In the genomic region with DNA sequence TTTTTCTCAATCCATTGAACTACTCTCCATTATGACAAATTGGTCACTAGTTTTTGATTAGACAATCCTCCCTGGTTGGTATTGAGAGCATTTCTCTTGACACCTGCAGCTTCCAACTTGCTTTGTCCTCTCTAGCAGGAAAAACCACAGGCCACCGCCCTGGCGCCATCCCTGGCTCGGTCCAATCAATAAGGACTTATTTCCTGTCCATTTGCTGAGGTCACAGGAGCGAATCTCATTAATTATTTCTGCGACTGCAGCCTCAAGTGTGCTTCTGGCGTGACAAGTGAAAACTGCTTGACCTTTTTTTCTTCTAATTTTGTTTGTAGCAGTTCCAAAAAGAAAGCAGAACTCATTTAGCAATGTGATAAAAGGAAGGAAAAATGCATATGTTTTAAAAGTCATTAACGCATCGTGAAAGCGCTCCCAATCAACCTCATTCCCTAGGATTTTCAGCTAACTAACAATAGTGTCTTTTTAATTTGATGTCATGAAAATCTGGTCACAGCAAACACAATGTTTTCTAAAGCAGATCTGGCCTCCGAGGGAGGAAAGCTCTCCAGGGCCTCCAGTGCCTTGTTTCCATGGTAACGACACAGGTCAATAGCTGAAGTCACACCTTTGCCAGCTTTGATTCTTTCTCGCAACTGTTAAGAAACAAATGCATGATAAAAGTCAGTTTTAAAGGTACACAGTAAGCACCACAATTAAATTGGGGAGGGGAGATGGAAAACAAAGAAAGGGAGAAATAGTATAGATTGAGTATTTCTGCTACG, we compare ENCODE assay signal across 10 cellular contexts. TPM values are rescaled to one million over a fixed set of nuclear protein-coding genes. Genes with fewer than 3 reads are reported as not detected.
A peak's percentile ranks its signal among the peaks of the same experiment; 100 is the strongest.
DNase-seq lines count a peak whose midpoint lies in the region; ATAC-seq, FAIRE-seq and TF ChIP-seq lines count a peak whose summit lies in the region.
"Had no signal": no experiment of that assay in that cellular context is flagged by ENCODE, and none has a peak within 500 bp of the region (broad histone marks: within the 10 kb centered on the region; RNA-seq: fewer than 3 reads in every experiment).

No MANE protein-coding gene starts in this region.

- no peak for FAIRE-seq in GM12892 (lab: Jason Lieb, UNC)

- TF ChIP-seq POLR2A in GM12892 (IDR thresholded peaks at IDR 0.05; ENCODE audit: low read depth, low read length), result no peak
- no peak for TF ChIP-seq POLR2A in gastrocnemius medialis (IDR thresholded peaks at IDR 0.05)

- H3K4me3 ChIP-seq in gastrocnemius medialis, result no peak overlapping the region

- TF ChIP-seq CTCF in gastrocnemius medialis (IDR thresholded peaks at IDR 0.05 in 4 of 5, conservative IDR thresholded peaks at IDR 0.05 in 1 of 5), result no peak

- no peaks in the 10 kb centered on the region for H3K27me3 ChIP-seq in gastrocnemius medialis

- no peak overlapping the region for H3K27ac ChIP-seq in gastrocnemius medialis

- in situ Hi-C loops in gastrocnemius medialis (cut with MboI; ENCODE audit: low sequenced_read_pairs in 4 of 4), result no loop called here

- no peaks in the 10 kb centered on the region for H3K4me1 ChIP-seq in gastrocnemius medialis

- DNase-seq in Ammon's horn (ENCODE audit: low spot score), result peak; percentile 8
- DNase-seq in NCI-H1417 (lab: John Stamatoyannopoulos, UW), result peak; percentile 84 to 97 (median 88)
- DNase-seq in SK-N-DZ (ENCODE audit: low spot score), result peak; percentile 47
- DNase-seq in left lobe of liver (ENCODE audit: low spot score), result no peak
- no peak for DNase-seq in GM12892 (ENCODE audit: insufficient read length)
- DNase-seq in stimulated activated naive CD4-positive, alpha-beta T cell treated with Interleukin-2 at 50 U/mL for 16 hours (lab: John Stamatoyannopoulos, UW), result no peak
- no peak for DNase-seq in gastrocnemius medialis
- DNase-seq: central memory CD4-positive, alpha-beta T cell had no signal

- ATAC-seq in left lobe of liver (peak; percentile 25), gastrocnemius medialis (no peak), GM21737 (IDR thresholded peaks at IDR 0.05; ENCODE audit: unreplicated experiment) (no peak)
- ATAC-seq: activated T-helper 17 cell treated with anti-CD3 and anti-CD28 coated beads, Interleukin-2, amount 50 U/mL, for 72 hours had no signal

- H3K9me3 ChIP-seq in gastrocnemius medialis, result no peaks in the 10 kb centered on the region

- intact Hi-C loops in gastrocnemius medialis (cut with DNase I; ENCODE audit: low total_unique reads), result no loop called here

- H3K36me3 ChIP-seq in gastrocnemius medialis, result no peaks in the 10 kb centered on the region

RNA-seq across cellular contexts. Expression of gene BEND3, which starts 39.0 kb away (rescaled TPM):
- polyA plus RNA-seq in SK-N-DZ (2014; cell fraction: cytosol; rRNA removed), result 6.8 and 7.4 TPM in 2 replicates
- polyA plus RNA-seq in SK-N-DZ (2014; cell fraction: nucleus; rRNA removed), result 6.6 and 11.9 TPM in 2 replicates
- total RNA-seq in left lobe of liver (0.75 TPM), gastrocnemius medialis (1 to 10 TPM; 1.5 to 1.9 (median 1.7) TPM)
- 1.8 TPM for polyA plus RNA-seq in GM12892 (2012; ENCODE audit: missing spikeins)

Comparison
In these comparisons a context has a peak if more than half of its experiments do, and no peak if none do; other contexts are left out.
1. DNase-seq: peak in Ammon's horn (single experiment), NCI-H1417 (3 of 3) and SK-N-DZ (single experiment); none in left lobe of liver (single experiment), GM12892 (single experiment), stimulated activated naive CD4-positive, alpha-beta T cell treated with Interleukin-2 at 50 U/mL for 16 hours (single experiment) and gastrocnemius medialis (0 of 2).